In genomic region chr11:65861533-65862183, GRCh38 we compare ENCODE assay signal across 8 cellular contexts. TPM values are rescaled to one million over a fixed set of nuclear protein-coding genes. Genes with fewer than 3 reads are reported as not detected.
DNase-seq lines count a peak whose midpoint lies in the region; ATAC-seq, FAIRE-seq and TF ChIP-seq lines count a peak whose summit lies in the region.

No MANE protein-coding gene starts in this region.

- peak; percentile 7 for DNase-seq in GM12892 (ENCODE audit: insufficient read length)
- no peak for DNase-seq in glutamatergic neuron
- no peak for DNase-seq in retinal pigment epithelial cell (ENCODE audit: low read depth)
- DNase-seq in NCI-H345 treated with DMSO at 0.1 percent for 48 hours (lab: John Stamatoyannopoulos, UW; ENCODE audit: unreplicated experiment): no peak
- DNase-seq in SW480 (ENCODE audit: low spot score): no peak

- peaks cover 4% of the 10 kb centered on the region for H3K36me3 Mint-ChIP-seq in glutamatergic neuron (ENCODE audit: unreplicated experiment)

- H3K4me3 ChIP-seq in WI38 (ENCODE audit: low read depth, low read length) (peak overlapping the region; percentile 91), retinal pigment epithelial cell (ENCODE audit: low read length) (peak overlapping the region; percentile 90)

- peak overlapping the region; percentile 93 for H3K4me3 Mint-ChIP-seq in glutamatergic neuron (ENCODE audit: unreplicated experiment)

- FAIRE-seq in GM12892 (lab: Jason Lieb, UNC): peak; percentile 56

- peaks cover 27% of the 10 kb centered on the region for H3K9me3 Mint-ChIP-seq in glutamatergic neuron (ENCODE audit: unreplicated experiment)

- peaks cover 32% of the 10 kb centered on the region for H3K27me3 Mint-ChIP-seq in glutamatergic neuron (ENCODE audit: unreplicated experiment)

- ATAC-seq in HG03521 (IDR thresholded peaks at IDR 0.05; ENCODE audit: unreplicated experiment) (no peak), HG03135 (IDR thresholded peaks at IDR 0.05; ENCODE audit: unreplicated experiment) (no peak)

- peak overlapping the region; percentile 83 for H3K27ac Mint-ChIP-seq in glutamatergic neuron (ENCODE audit: unreplicated experiment)

- no peak for TF ChIP-seq POLR2A in GM12892 (IDR thresholded peaks at IDR 0.05; ENCODE audit: low read depth, low read length)

- TF ChIP-seq CTCF in WI38 (IDR thresholded peaks at IDR 0.05; ENCODE audit: low read depth, low read length) (no peak), glutamatergic neuron (IDR thresholded peaks at IDR 0.05; ENCODE audit: partially characterized antibody, unreplicated experiment) (no peak), retinal pigment epithelial cell (conservative IDR thresholded peaks at IDR 0.05; ENCODE audit: low read depth, low read length) (no peak)

- H3K4me1 Mint-ChIP-seq in glutamatergic neuron (ENCODE audit: low read depth, unreplicated experiment): peaks cover 3% of the 10 kb centered on the region

RNA-seq across cellular contexts. Expression of gene MUS81, which starts 1.4 kb away (rescaled TPM):
- polyA plus RNA-seq in GM12892 (2012; ENCODE audit: missing spikeins): 51.3 TPM
- 114 TPM for total RNA-seq in glutamatergic neuron (ENCODE audit: unreplicated experiment)

RNA-seq across cellular contexts. Expression of gene CFL1, which starts 3.7 kb away (rescaled TPM):
- 777 TPM for polyA plus RNA-seq in GM12892 (2012; ENCODE audit: missing spikeins)
- 1,294 TPM for total RNA-seq in glutamatergic neuron (ENCODE audit: unreplicated experiment)

RNA-seq across cellular contexts. Expression of gene EFEMP2, which starts 10.9 kb away (rescaled TPM):
- polyA plus RNA-seq in GM12892 (2012; ENCODE audit: missing spikeins): 8.5 TPM
- total RNA-seq in glutamatergic neuron (ENCODE audit: unreplicated experiment): 16.3 TPM

RNA-seq across cellular contexts. Expression of gene CTSW, which starts 18.0 kb away (rescaled TPM):
- polyA plus RNA-seq in GM12892 (2012; ENCODE audit: missing spikeins): 2.0 TPM
- total RNA-seq in glutamatergic neuron (ENCODE audit: unreplicated experiment): not detected

RNA-seq across cellular contexts. Expression of gene FIBP, which starts 26.6 kb away (rescaled TPM):
- 66.8 TPM for polyA plus RNA-seq in GM12892 (2012; ENCODE audit: missing spikeins)
- total RNA-seq in glutamatergic neuron (ENCODE audit: unreplicated experiment): 115 TPM
